Comparison of ENCODE assay signal across 1 cellular context in the genomic region with DNA sequence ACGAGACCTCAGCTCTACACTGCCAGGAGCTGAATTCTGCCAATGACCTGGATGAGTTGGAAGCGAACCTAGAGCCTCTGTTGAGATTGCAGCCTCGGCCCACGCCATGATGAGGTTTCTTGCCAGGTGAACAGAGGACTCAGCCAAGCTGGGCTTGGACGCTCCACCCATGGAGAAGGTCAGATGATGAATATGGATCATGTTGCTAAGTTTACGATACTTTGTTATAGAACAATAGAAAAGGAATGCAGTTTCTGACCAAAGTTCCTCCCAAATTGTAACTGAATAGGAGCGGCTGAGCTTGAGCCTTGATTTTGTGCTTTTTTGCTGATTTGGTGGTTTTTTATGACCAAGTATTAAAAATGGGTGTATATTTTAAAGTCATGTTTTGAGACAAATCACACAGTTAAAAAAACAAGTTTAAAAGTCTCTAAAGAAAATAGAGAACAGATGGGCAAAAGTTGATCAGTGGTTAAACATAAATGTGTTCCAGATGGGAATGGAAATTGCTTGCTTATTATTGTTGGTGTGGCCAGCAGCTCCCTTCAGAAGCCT.
TF ChIP-seq lines count a peak whose summit lies in the region.

No MANE protein-coding gene starts in this region.

TF ChIP-seq in GM23338, 12 proteins besides CTCF, POLR2A, EP300 and RAD21 (continued from another document):
- TF ChIP-seq, protein P1, sequence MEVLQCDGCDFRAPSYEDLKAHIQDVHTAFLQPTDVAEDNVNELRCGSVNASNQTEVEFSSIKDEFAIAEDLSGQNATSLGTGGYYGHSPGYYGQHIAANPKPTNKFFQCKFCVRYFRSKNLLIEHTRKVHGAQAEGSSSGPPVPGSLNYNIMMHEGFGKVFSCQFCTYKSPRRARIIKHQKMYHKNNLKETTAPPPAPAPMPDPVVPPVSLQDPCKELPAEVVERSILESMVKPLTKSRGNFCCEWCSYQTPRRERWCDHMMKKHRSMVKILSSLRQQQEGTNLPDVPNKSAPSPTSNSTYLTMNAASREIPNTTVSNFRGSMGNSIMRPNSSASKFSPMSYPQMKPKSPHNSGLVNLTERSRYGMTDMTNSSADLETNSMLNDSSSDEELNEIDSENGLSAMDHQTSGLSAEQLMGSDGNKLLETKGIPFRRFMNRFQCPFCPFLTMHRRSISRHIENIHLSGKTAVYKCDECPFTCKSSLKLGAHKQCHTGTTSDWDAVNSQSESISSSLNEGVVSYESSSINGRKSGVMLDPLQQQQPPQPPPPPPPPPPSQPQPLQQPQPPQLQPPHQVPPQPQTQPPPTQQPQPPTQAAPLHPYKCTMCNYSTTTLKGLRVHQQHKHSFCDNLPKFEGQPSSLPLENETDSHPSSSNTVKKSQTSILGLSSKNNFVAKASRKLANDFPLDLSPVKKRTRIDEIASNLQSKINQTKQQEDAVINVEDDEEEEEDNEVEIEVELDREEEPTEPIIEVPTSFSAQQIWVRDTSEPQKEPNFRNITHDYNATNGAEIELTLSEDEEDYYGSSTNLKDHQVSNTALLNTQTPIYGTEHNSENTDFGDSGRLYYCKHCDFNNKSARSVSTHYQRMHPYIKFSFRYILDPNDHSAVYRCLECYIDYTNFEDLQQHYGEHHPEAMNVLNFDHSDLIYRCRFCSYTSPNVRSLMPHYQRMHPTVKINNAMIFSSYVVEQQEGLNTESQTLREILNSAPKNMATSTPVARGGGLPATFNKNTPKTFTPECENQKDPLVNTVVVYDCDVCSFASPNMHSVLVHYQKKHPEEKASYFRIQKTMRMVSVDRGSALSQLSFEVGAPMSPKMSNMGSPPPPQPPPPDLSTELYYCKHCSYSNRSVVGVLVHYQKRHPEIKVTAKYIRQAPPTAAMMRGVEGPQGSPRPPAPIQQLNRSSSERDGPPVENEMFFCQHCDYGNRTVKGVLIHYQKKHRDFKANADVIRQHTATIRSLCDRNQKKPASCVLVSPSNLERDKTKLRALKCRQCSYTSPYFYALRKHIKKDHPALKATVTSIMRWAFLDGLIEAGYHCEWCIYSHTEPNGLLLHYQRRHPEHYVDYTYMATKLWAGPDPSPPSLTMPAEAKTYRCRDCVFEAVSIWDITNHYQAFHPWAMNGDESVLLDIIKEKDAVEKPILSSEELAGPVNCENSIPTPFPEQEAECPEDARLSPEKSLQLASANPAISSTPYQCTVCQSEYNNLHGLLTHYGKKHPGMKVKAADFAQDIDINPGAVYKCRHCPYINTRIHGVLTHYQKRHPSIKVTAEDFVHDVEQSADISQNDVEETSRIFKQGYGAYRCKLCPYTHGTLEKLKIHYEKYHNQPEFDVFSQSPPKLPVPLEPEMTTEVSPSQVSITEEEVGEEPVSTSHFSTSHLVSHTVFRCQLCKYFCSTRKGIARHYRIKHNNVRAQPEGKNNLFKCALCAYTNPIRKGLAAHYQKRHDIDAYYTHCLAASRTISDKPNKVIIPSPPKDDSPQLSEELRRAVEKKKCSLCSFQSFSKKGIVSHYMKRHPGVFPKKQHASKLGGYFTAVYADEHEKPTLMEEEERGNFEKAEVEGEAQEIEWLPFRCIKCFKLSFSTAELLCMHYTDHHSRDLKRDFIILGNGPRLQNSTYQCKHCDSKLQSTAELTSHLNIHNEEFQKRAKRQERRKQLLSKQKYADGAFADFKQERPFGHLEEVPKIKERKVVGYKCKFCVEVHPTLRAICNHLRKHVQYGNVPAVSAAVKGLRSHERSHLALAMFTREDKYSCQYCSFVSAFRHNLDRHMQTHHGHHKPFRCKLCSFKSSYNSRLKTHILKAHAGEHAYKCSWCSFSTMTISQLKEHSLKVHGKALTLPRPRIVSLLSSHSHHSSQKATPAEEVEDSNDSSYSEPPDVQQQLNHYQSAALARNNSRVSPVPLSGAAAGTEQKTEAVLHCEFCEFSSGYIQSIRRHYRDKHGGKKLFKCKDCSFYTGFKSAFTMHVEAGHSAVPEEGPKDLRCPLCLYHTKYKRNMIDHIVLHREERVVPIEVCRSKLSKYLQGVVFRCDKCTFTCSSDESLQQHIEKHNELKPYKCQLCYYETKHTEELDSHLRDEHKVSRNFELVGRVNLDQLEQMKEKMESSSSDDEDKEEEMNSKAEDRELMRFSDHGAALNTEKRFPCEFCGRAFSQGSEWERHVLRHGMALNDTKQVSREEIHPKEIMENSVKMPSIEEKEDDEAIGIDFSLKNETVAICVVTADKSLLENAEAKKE (CRISPR knock-in tag; IDR thresholded peaks at IDR 0.05) = no peak
- no peak for TF ChIP-seq EZH2 (IDR thresholded peaks at IDR 0.05; ENCODE audit: low read depth, unreplicated experiment)
- no peak for TF ChIP-seq STAT1 (IDR thresholded peaks at IDR 0.05; ENCODE audit: unreplicated experiment)
- no peak for TF ChIP-seq POLR2AphosphoS5 (IDR thresholded peaks at IDR 0.05; ENCODE audit: low read depth)
